ENCODE assay signal across 17 cellular contexts in the genomic region with DNA sequence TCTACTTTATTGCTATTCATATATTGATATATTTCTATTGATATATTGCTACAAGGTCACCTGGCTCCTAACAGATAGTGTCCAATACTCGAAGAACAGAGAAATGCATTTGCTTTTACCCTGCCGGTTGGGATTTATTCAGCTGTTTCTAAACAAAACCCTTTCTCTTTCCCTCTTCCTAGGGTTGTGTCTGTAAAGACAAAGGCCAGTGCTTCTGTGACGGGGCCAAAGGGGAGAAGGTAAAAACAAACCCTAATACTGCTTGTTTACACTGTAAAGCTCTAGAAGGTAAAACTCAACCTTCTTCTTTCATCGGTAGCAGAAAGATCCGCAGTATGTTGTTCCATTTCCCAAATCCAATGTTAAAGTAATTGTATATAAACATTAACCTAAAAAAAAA.
"Had no signal": no experiment of that assay in that cellular context is flagged by ENCODE, and none has a peak within 500 bp of the region (broad histone marks: within the 10 kb centered on the region; RNA-seq: fewer than 3 reads in every experiment).

No MANE protein-coding gene starts in this region.

- DNase-seq: activated gamma-delta T cell had no signal

- ATAC-seq: activated CD4-positive, alpha-beta T cell treated with anti-CD3 and anti-CD28 coated beads for 36 hours; activated CD4-positive, CD25-positive, alpha-beta regulatory T cell treated with anti-CD3 and anti-CD28 coated beads, Interleukin-2, amount 50 U/mL, for 24 hours had no signal

- H3K27ac Mint-ChIP-seq: activated CD4-positive, alpha-beta T cell treated with anti-CD3 and anti-CD28 coated beads for 36 hours; activated CD4-positive, alpha-beta T cell treated with anti-CD3 and anti-CD28 coated beads, Interleukin-2, amount 10 ng/mL, durations not matched to agents 7 days and 5 days; activated CD8-positive, alpha-beta T cell treated with anti-CD3 and anti-CD28 coated beads, Interleukin-2, amount 10 ng/mL, durations not matched to agents 7 days and 5 days; activated naive CD4-positive, alpha-beta T cell treated with anti-CD3 and anti-CD28 coated beads, Interleukin-2, amount 50 U/mL, for 24 hours; activated naive CD8-positive, alpha-beta T cell treated with anti-CD3 and anti-CD28 coated beads, Interleukin-2, amount 10 ng/mL, durations not matched to agents 7 days and 5 days; activated T-cell treated with anti-CD3 and anti-CD28 coated beads, Interleukin-2, amount 50 U/mL, for 24 hours; activated T-helper 2 cell treated with anti-CD3 and anti-CD28 coated beads, Interferon-gamma antibody, Interleukin-2, Interleukin-4, amounts not matched to agents 10 μg/mL and 5 μg/mL and 100 μg/mL, durations not matched to agents 14 hours and 24 hours and 36 hours; T-helper 1 cell treated with Interleukin-12 subunit alpha and Interleukin-12 subunit beta and Interleukin-4 antibody, amounts not matched to agents 30 μg/mL and 1 μg/mL, for 36 hours; T-helper 2 cell treated with Interferon-gamma antibody and Interleukin-4, amounts not matched to agents 5 μg/mL and 100 μg/mL, for 36 hours had no signal

- H3K36me3 ChIP-seq: cardiac muscle cell, MG63, SJCRH30 had no signal

- H3K36me3 Mint-ChIP-seq: activated naive CD4-positive, alpha-beta T cell treated with anti-CD3 and anti-CD28 coated beads, Interleukin-2, amount 50 U/mL, for 24 hours; activated naive CD8-positive, alpha-beta T cell treated with anti-CD3 and anti-CD28 coated beads, Interleukin-2, amount 10 ng/mL, durations not matched to agents 7 days and 5 days had no signal

- H3K4me1 Mint-ChIP-seq: activated CD4-positive, alpha-beta T cell treated with anti-CD3 and anti-CD28 coated beads for 36 hours; activated CD4-positive, alpha-beta T cell treated with anti-CD3 and anti-CD28 coated beads, Interleukin-2, amount 10 ng/mL, durations not matched to agents 7 days and 5 days; activated naive CD4-positive, alpha-beta T cell treated with anti-CD3 and anti-CD28 coated beads, Interleukin-2, amount 50 U/mL, for 24 hours; activated naive CD8-positive, alpha-beta T cell treated with anti-CD3 and anti-CD28 coated beads, Interleukin-2, amount 10 ng/mL, durations not matched to agents 7 days and 5 days; central memory CD8-positive, alpha-beta T cell had no signal

- H3K4me1 ChIP-seq: ascending aorta had no signal

- H3K9me3 ChIP-seq: ascending aorta, MG63, SJCRH30 had no signal

- H3K4me3 Mint-ChIP-seq: activated CD4-positive, alpha-beta T cell treated with anti-CD3 and anti-CD28 coated beads for 36 hours; activated CD4-positive, alpha-beta T cell treated with anti-CD3 and anti-CD28 coated beads, Interleukin-2, amount 10 ng/mL, durations not matched to agents 7 days and 5 days; activated CD8-positive, alpha-beta T cell treated with anti-CD3 and anti-CD28 coated beads, Interleukin-2, amount 10 ng/mL, durations not matched to agents 7 days and 5 days; activated naive CD4-positive, alpha-beta T cell treated with anti-CD3 and anti-CD28 coated beads, Interleukin-2, amount 50 U/mL, for 24 hours; activated naive CD8-positive, alpha-beta T cell treated with anti-CD3 and anti-CD28 coated beads, Interleukin-2, amount 10 ng/mL, durations not matched to agents 7 days and 5 days; activated T-cell treated with anti-CD3 and anti-CD28 coated beads, Interleukin-2, amount 50 U/mL, for 24 hours; central memory CD8-positive, alpha-beta T cell; T-helper 1 cell treated with Interleukin-12 subunit alpha and Interleukin-12 subunit beta and Interleukin-4 antibody, amounts not matched to agents 30 μg/mL and 1 μg/mL, for 36 hours; T-helper 2 cell treated with Interferon-gamma antibody and Interleukin-4, amounts not matched to agents 5 μg/mL and 100 μg/mL, for 36 hours had no signal

- H3K27me3 ChIP-seq: ascending aorta, cardiac muscle cell, MG63 had no signal

- H3K27ac ChIP-seq: ascending aorta, cardiac muscle cell, SJCRH30, SK-N-MC had no signal

- H3K4me3 ChIP-seq: ascending aorta, cardiac muscle cell, MG63, SJCRH30, SK-N-MC had no signal

- H3K9me3 Mint-ChIP-seq: activated CD4-positive, alpha-beta T cell treated with anti-CD3 and anti-CD28 coated beads, Interleukin-2, amount 10 ng/mL, durations not matched to agents 7 days and 5 days; activated naive CD4-positive, alpha-beta T cell treated with anti-CD3 and anti-CD28 coated beads, Interleukin-2, amount 50 U/mL, for 24 hours; activated naive CD8-positive, alpha-beta T cell treated with anti-CD3 and anti-CD28 coated beads, Interleukin-2, amount 10 ng/mL, durations not matched to agents 7 days and 5 days; activated T-cell treated with anti-CD3 and anti-CD28 coated beads, Interleukin-2, amount 50 U/mL, for 24 hours; activated T-helper 2 cell treated with anti-CD3 and anti-CD28 coated beads, Interferon-gamma antibody, Interleukin-2, Interleukin-4, amounts not matched to agents 10 μg/mL and 5 μg/mL and 100 μg/mL, durations not matched to agents 14 hours and 24 hours and 36 hours; central memory CD8-positive, alpha-beta T cell; T-helper 1 cell treated with Interleukin-12 subunit alpha and Interleukin-12 subunit beta and Interleukin-4 antibody, amounts not matched to agents 30 μg/mL and 1 μg/mL, for 36 hours; T-helper 2 cell treated with Interferon-gamma antibody and Interleukin-4, amounts not matched to agents 5 μg/mL and 100 μg/mL, for 36 hours had no signal
